Comparison of ENCODE assay signal across 30 cellular contexts in genomic region chr19:35939307-35940077, GRCh38. TPM values are rescaled to one million over a fixed set of nuclear protein-coding genes. Genes with fewer than 3 reads are reported as not detected.
"Had no signal": no experiment of that assay in that cellular context is flagged by ENCODE, and none has a peak within 500 bp of the region (broad histone marks: within the 10 kb centered on the region; RNA-seq: fewer than 3 reads in every experiment).

No MANE protein-coding gene starts in this region.

- H2AFZ ChIP-seq: parathyroid adenoma had no signal

- H3K36me3 Mint-ChIP-seq: activated naive CD8-positive, alpha-beta T cell; stimulated activated naive B cell treated with anti-CD40 and anti-IgM and Interleukin-4, amounts not matched to agents 10 μg/mL and 1 μg/mL and 100 μg/mL, for 72 hours had no signal

- H3K27me3 Mint-ChIP-seq: activated naive CD8-positive, alpha-beta T cell; central memory CD8-positive, alpha-beta T cell had no signal

- H3K4me3 Mint-ChIP-seq: stimulated activated naive B cell treated with anti-CD40 and anti-IgM and Interleukin-4, amounts not matched to agents 10 μg/mL and 1 μg/mL and 100 μg/mL, for 72 hours had no signal

- DNase-seq: activated CD4-positive, alpha-beta T cell treated with anti-CD3 and anti-CD28 coated beads for 4 hours; activated CD4-positive, alpha-beta T cell treated with anti-CD3 and anti-CD28 coated beads, Interleukin-2, amount 50 U/mL, for 4 hours; activated effector memory CD4-positive, alpha-beta T cell treated with Interleukin-2 at 50 U/mL for 16 hours; activated naive CD4-positive, alpha-beta T cell treated with Interleukin-2 at 50 U/mL for 16 hours; activated T-cell treated with anti-CD3 and anti-CD28 coated beads for 4 hours; activated T-cell treated with anti-CD3 and anti-CD28 coated beads, Interleukin-2, amount 50 U/mL, for 72 hours; anterior cingulate cortex; dermis blood vessel endothelial cell; effector CD4-positive, alpha-beta T cell; esophagus squamous epithelium; foreskin melanocyte; left ventricle myocardium inferior; nucleus accumbens; psoas muscle; stimulated activated CD4-positive, alpha-beta T cell treated with anti-CD3 and anti-CD28 coated beads, Interleukin-1b, Interleukin-23, amount 100 ng/mL, for 48 hours; stimulated activated CD4-positive, alpha-beta T cell treated with anti-CD3 and anti-CD28 coated beads, Interleukin-4, amount 100 ng/mL, for 4 hours; stimulated activated CD8-positive, alpha-beta memory T cell treated with anti-CD3 and anti-CD28 coated beads, Interleukin-4, amount 100 ng/mL, for 48 hours; stimulated activated naive B cell treated with anti-CD40 and anti-IgM and Interleukin-4, amounts not matched to agents 10 μg/mL and 1 μg/mL and 100 μg/mL, for 72 hours; stomach; thyroid gland had no signal

- ATAC-seq: activated T-cell treated with anti-CD3 and anti-CD28 coated beads, Interleukin-2, amount 50 U/mL, for 72 hours; psoas muscle; stimulated activated naive B cell treated with anti-CD40 and anti-IgM and Interleukin-4, amounts not matched to agents 10 μg/mL and 1 μg/mL and 100 μg/mL, for 72 hours had no signal

- H3K4me3 ChIP-seq: psoas muscle, thyroid gland had no signal

- H3K27ac ChIP-seq: epithelial cell of prostate, esophagus squamous epithelium, left ventricle myocardium inferior, parathyroid adenoma, psoas muscle, stomach, thyroid gland had no signal

- H3K9me3 Mint-ChIP-seq: activated T-cell treated with anti-CD3 and anti-CD28 coated beads, Interleukin-2, amount 50 U/mL, for 72 hours; central memory CD8-positive, alpha-beta T cell; nephron; stimulated activated naive B cell treated with anti-CD40 and anti-IgM and Interleukin-4, amounts not matched to agents 10 μg/mL and 1 μg/mL and 100 μg/mL, for 72 hours had no signal

- H3K27ac Mint-ChIP-seq: activated naive CD8-positive, alpha-beta T cell; stimulated activated naive B cell treated with anti-CD40 and anti-IgM and Interleukin-4, amounts not matched to agents 10 μg/mL and 1 μg/mL and 100 μg/mL, for 72 hours had no signal

- H3K9ac ChIP-seq: parathyroid adenoma had no signal

- H3K27me3 ChIP-seq: esophagus squamous epithelium, thyroid gland had no signal

- H3K9me3 ChIP-seq: esophagus squamous epithelium, left ventricle myocardium inferior, psoas muscle, stomach, thyroid gland had no signal

RNA-seq across cellular contexts. Expression of gene TYROBP, which starts 31.4 kb away (rescaled TPM):
- total RNA-seq: bronchial epithelial cell; dermis blood vessel endothelial cell; glomerular endothelial cell; lung microvascular endothelial cell; smooth muscle cell; T-helper 2 cell treated with Interferon-gamma antibody and Interleukin-4, amounts not matched to agents 100 ng/mL and 5 ng/mL, for 36 hours had no signal
- polyA plus RNA-seq: smooth muscle cell had no signal

RNA-seq across cellular contexts. Expression of gene HCST, which starts 37.2 kb away (rescaled TPM):
- total RNA-seq: dermis blood vessel endothelial cell, glomerular endothelial cell had no signal
